Comparison of ENCODE assay signal across 1 cellular context in genomic region chr6:154555075-154555677, GRCh38.
TF ChIP-seq lines count a peak whose summit lies in the region.

No MANE protein-coding gene starts in this region.

TF ChIP-seq in HepG2, 621 proteins besides CTCF, POLR2A, EP300 and RAD21:
- TF ChIP-seq ATF7 (IDR thresholded peaks at IDR 0.05) (peak; percentile 64; the same call in 1 of the 2 replicates), ATF7 (CRISPR knock-in tag; IDR thresholded peaks at IDR 0.05) (no peak), ZNF256 (CRISPR knock-in tag; conservative IDR thresholded peaks at IDR 0.05) (no peak), ZNF616 (CRISPR knock-in tag; IDR thresholded peaks at IDR 0.05; ENCODE audit: low read depth) (no peak), RFX5 (IDR thresholded peaks at IDR 0.05; ENCODE audit: low read depth, low read length) (no peak)
